ENCODE assay signal across 24 cellular contexts in genomic region chr12:132451836-132452195, GRCh38. TPM values are rescaled to one million over a fixed set of nuclear protein-coding genes. Genes with fewer than 3 reads are reported as not detected.
A peak's percentile ranks its signal among the peaks of the same experiment; 100 is the strongest.
DNase-seq lines count a peak whose midpoint lies in the region; ATAC-seq and TF ChIP-seq lines count a peak whose summit lies in the region.
"Had no signal": no experiment of that assay in that cellular context is flagged by ENCODE, and none has a peak within 500 bp of the region (broad histone marks: within the 10 kb centered on the region; RNA-seq: fewer than 3 reads in every experiment).

No MANE protein-coding gene starts in this region.

- peak overlapping the region; percentile 60 for H3K27ac Mint-ChIP-seq in activated naive CD4-positive, alpha-beta T cell treated with anti-CD3 and anti-CD28 coated beads, Interleukin-2, amount 50 U/mL, for 24 hours
- H3K27ac Mint-ChIP-seq in chondrocyte (ENCODE audit: unreplicated experiment) = no peak overlapping the region

- no peak for ATAC-seq in IMR-90 (ENCODE audit: low read depth)
- no peak for ATAC-seq in GM21447 (IDR thresholded peaks at IDR 0.05; ENCODE audit: unreplicated experiment)
- ATAC-seq: Panc1 had no signal

- no peaks in the 10 kb centered on the region for H4K20me1 ChIP-seq in IMR-90 (ENCODE audit: insufficient read depth, low read length)

- WGBS in IMR-90 (ENCODE audit: extremely low coverage in 2 of 2, insufficient read length in 1 of 2), 2 experiments = 78% methylated on average over 6 of the region's 10 CpGs; no CpG with 5 or more reads in 1 of the 2 experiments

- POLR2A ChIA-PET in IMR-90 (lab: Charles Lee; ENCODE audit: unreplicated experiment) = no interaction called here

- H3K9me3 ChIP-seq in IMR-90 (ENCODE audit: control insufficient read depth, insufficient read depth, low read length) = no peaks in the 10 kb centered on the region; the same call in 1 of the 2 replicates
- H3K9me3 ChIP-seq: SJCRH30 had no signal

- no peak overlapping the region for H2BK5ac ChIP-seq in IMR-90 (ENCODE audit: low read depth, low read length, poor library complexity, severe bottlenecking)

- no peak overlapping the region for H3K4me3 ChIP-seq in IMR-90 (ENCODE audit: insufficient read depth, low read depth, low read length)
- H3K4me3 ChIP-seq: SJCRH30 had no signal

- H3K36me3 ChIP-seq in IMR-90 (ENCODE audit: control insufficient read depth, insufficient read depth, low read length) = no peaks in the 10 kb centered on the region
- H3K36me3 ChIP-seq: SJCRH30 had no signal

- H3K4me1 Mint-ChIP-seq in activated naive CD4-positive, alpha-beta T cell treated with anti-CD3 and anti-CD28 coated beads, Interleukin-2, amount 50 U/mL, for 24 hours = peaks cover 22% of the 10 kb centered on the region
- peaks cover 13% of the 10 kb centered on the region for H3K4me1 Mint-ChIP-seq in chondrocyte (ENCODE audit: low read depth)

- no peak overlapping the region for H4K91ac ChIP-seq in IMR-90 (ENCODE audit: insufficient read depth, low read depth, low read length)

- H3K9ac ChIP-seq in IMR-90 (ENCODE audit: low read depth, low read length) = no peak overlapping the region

- no peak for TF ChIP-seq POLR2A in IMR-90 (IDR thresholded peaks at IDR 0.05; ENCODE audit: low read depth, low read length)

- intact Hi-C loops in IMR-90 (cut with micrococcal nuclease) = no loop called here
- intact Hi-C loops in posterior vena cava (cut with DNase I) = no loop called here

- no peaks in the 10 kb centered on the region for H3K4me1 ChIP-seq in IMR-90 (ENCODE audit: control insufficient read depth, insufficient read depth, low read length)

- H3K79me1 ChIP-seq in IMR-90 (ENCODE audit: low read depth in 1 of 2, low read length in 2 of 2) = no peaks in the 10 kb centered on the region

- TF ChIP-seq RAD21 in IMR-90 (IDR thresholded peaks at IDR 0.05; ENCODE audit: low read length) = no peak

- H4K8ac ChIP-seq in IMR-90 (ENCODE audit: low read depth in 2 of 2, low read length in 2 of 2) = no peak overlapping the region

- H2BK15ac ChIP-seq in IMR-90 (ENCODE audit: low read depth, low read length) = no peak overlapping the region

- no peaks in the 10 kb centered on the region for H3K9me3 Mint-ChIP-seq in activated naive CD4-positive, alpha-beta T cell treated with anti-CD3 and anti-CD28 coated beads, Interleukin-2, amount 50 U/mL, for 24 hours
- H3K9me3 Mint-ChIP-seq in chondrocyte (ENCODE audit: low read depth) = no peaks in the 10 kb centered on the region

- H4K5ac ChIP-seq in IMR-90 (ENCODE audit: low read depth, low read length) = no peak overlapping the region

- dilution Hi-C loops in IMR-90 (cut with HindIII; ENCODE audit: low sequenced_read_pairs, unreplicated experiment) = no loop called here

- H3K27ac ChIP-seq in IMR-90 (ENCODE audit: insufficient read depth, low read length) = no peak overlapping the region
- H3K27ac ChIP-seq: 22Rv1, C4-2B, SJCRH30 had no signal

- peaks cover 4% of the 10 kb centered on the region; the same call in 1 of the 2 replicates for H3K9me1 ChIP-seq in IMR-90 (ENCODE audit: insufficient read depth, low read length)

- H3K4me3 Mint-ChIP-seq in activated naive CD4-positive, alpha-beta T cell treated with anti-CD3 and anti-CD28 coated beads, Interleukin-2, amount 50 U/mL, for 24 hours = no peak overlapping the region
- no peak overlapping the region for H3K4me3 Mint-ChIP-seq in chondrocyte (ENCODE audit: unreplicated experiment)

- no peaks in the 10 kb centered on the region for H3K36me3 Mint-ChIP-seq in activated naive CD4-positive, alpha-beta T cell treated with anti-CD3 and anti-CD28 coated beads, Interleukin-2, amount 50 U/mL, for 24 hours
- H3K36me3 Mint-ChIP-seq in chondrocyte (ENCODE audit: low read depth) = peaks cover 1% of the 10 kb centered on the region

- H3K23ac ChIP-seq in IMR-90 (ENCODE audit: low read depth, low read length) = no peak overlapping the region

- peaks cover 31% of the 10 kb centered on the region for H3K27me3 ChIP-seq in IMR-90 (ENCODE audit: control insufficient read depth, insufficient read depth, low read length)

- H3K4ac ChIP-seq in IMR-90 (ENCODE audit: low read depth, low read length) = no peak overlapping the region

- H3K18ac ChIP-seq in IMR-90 (ENCODE audit: low read depth, low read length) = no peak overlapping the region

- peak overlapping the region; percentile 32 for H2AFZ ChIP-seq in IMR-90 (replicated peaks; ENCODE audit: low read length, poor library complexity)

- no peak overlapping the region for H3K56ac ChIP-seq in IMR-90 (ENCODE audit: extremely low read depth, insufficient read depth, low read length)

- no peak for DNase-seq in activated naive CD4-positive, alpha-beta T cell treated with anti-CD3 and anti-CD28 coated beads, Interleukin-2, amount 50 U/mL, for 16 hours
- no peak for DNase-seq in IMR-90
- DNase-seq in chondrocyte (ENCODE audit: low spot score) = peak; percentile 62
- DNase-seq in posterior vena cava (ENCODE audit: low spot score) = peak; percentile 64
- DNase-seq in iPS-NIHi7 (ENCODE audit: extremely low spot score) = no peak
- no peak for DNase-seq in NCI-H748 treated with DMSO at 0.1 percent for 48 hours (lab: John Stamatoyannopoulos, UW)
- DNase-seq: ACHN; GDM1; KBM-7; MM.1S; NCI-H1048; NCI-H1417 treated with DMSO at 0.1 percent for 48 hours; NCI-H187 treated with DMSO at 0.1 percent for 48 hours; NCI-H2107; NCI-H2227 treated with DMSO at 0.1 percent for 48 hours; NCI-H510A treated with DMSO at 0.1 percent for 48 hours; NCI-H774; NK-92 treated with Interleukin-12 subunit alpha and Interleukin-12 subunit beta, amount 100 ng/mL, for 24 hours; SJCRH30 had no signal

- no peak for TF ChIP-seq CTCF in IMR-90 (conservative IDR thresholded peaks at IDR 0.05; ENCODE audit: low read depth, low read length)
- TF ChIP-seq CTCF in chondrocyte (IDR thresholded peaks at IDR 0.05) = no peak

- H2BK120ac ChIP-seq in IMR-90 (ENCODE audit: low read depth, low read length) = no peak overlapping the region

- CTCF ChIA-PET in IMR-90 (lab: Yijun Ruan, JAX) = no interaction called here

- no peak overlapping the region for H2AK9ac ChIP-seq in IMR-90 (replicated peaks; ENCODE audit: low read depth, low read length, poor library complexity)

- BruUV-seq in IMR-90 (replicated peaks; lab: Mats Ljungman, UMichigan) = no TSS peak

- no peak overlapping the region for H3K14ac ChIP-seq in IMR-90 (replicated peaks; ENCODE audit: low read depth, low read length)

- H3K27me3 Mint-ChIP-seq in activated naive CD4-positive, alpha-beta T cell treated with anti-CD3 and anti-CD28 coated beads, Interleukin-2, amount 50 U/mL, for 24 hours = no peaks in the 10 kb centered on the region
- H3K27me3 Mint-ChIP-seq in chondrocyte (ENCODE audit: low read depth) = peaks cover 12% of the 10 kb centered on the region

- no peak overlapping the region for H2AK5ac ChIP-seq in IMR-90 (ENCODE audit: low read depth, low read length)

- no peak overlapping the region for H2BK20ac ChIP-seq in IMR-90 (ENCODE audit: low read depth, low read length)

- in situ Hi-C loops in IMR-90 (cut with MboI; ENCODE audit: low sequenced_read_pairs) = no loop called here

- no peak overlapping the region for H3K4me2 ChIP-seq in IMR-90 (ENCODE audit: low read depth, low read length)

TF ChIP-seq in IMR-90, 13 proteins besides CTCF, POLR2A, EP300 and RAD21:
- no peak for TF ChIP-seq RFX5 (IDR thresholded peaks at IDR 0.05; ENCODE audit: low read depth, low read length)
- no peak for TF ChIP-seq RCOR1 (IDR thresholded peaks at IDR 0.05; ENCODE audit: insufficient replicate concordance, low read length)
- no peak for TF ChIP-seq CHD1 (IDR thresholded peaks at IDR 0.05; ENCODE audit: low read depth, low read length)
- no peak for TF ChIP-seq BHLHE40 (IDR thresholded peaks at IDR 0.05; ENCODE audit: low read depth, low read length)
- no peak for TF ChIP-seq CEBPB (IDR thresholded peaks at IDR 0.05; ENCODE audit: low read depth, low read length)
- TF ChIP-seq SMC3 (IDR thresholded peaks at IDR 0.05; ENCODE audit: low read depth, low read length) = no peak
- TF ChIP-seq ELK1 (IDR thresholded peaks at IDR 0.05; ENCODE audit: borderline replicate concordance, low read depth, low read length) = no peak
- no peak for TF ChIP-seq MXI1 (IDR thresholded peaks at IDR 0.05; ENCODE audit: borderline replicate concordance, low read depth, low read length)
- TF ChIP-seq MAZ (IDR thresholded peaks at IDR 0.05; ENCODE audit: borderline replicate concordance, low read depth, low read length) = no peak
- no peak for TF ChIP-seq USF2 (IDR thresholded peaks at IDR 0.05; ENCODE audit: low read depth, low read length)
- TF ChIP-seq NFE2L2 (IDR thresholded peaks at IDR 0.05; ENCODE audit: low read depth, low read length) = no peak
- no peak for TF ChIP-seq FOS (IDR thresholded peaks at IDR 0.05; ENCODE audit: low read depth, low read length)
- no peak for TF ChIP-seq MAFK (IDR thresholded peaks at IDR 0.05; ENCODE audit: low read depth, low read length)

RNA-seq across cellular contexts. Expression of gene FBRSL1, which starts 38.1 kb away (rescaled TPM):
- total RNA-seq in IMR-90 (2012; rRNA removed) = 0.36 and 0.83 TPM in 2 replicates
- 10.8 and 12.9 TPM in 2 replicates for polyA plus RNA-seq in IMR-90 (2012; rRNA removed)
- polyA plus RNA-seq in IMR-90 (2012; cell fraction: cytosol; rRNA removed) = 9.9 and 14.5 TPM in 2 replicates
- 30.2 and 71.7 TPM in 2 replicates for polyA plus RNA-seq in IMR-90 (2012; cell fraction: nucleus; rRNA removed; ENCODE audit: low replicate concordance)
- 35.3 to 41.6 TPM (median 41.1 TPM) in 3 replicates for total RNA-seq in chondrocyte
- 10 to 100 TPM; 34.0 to 35.8 TPM for total RNA-seq in posterior vena cava

Comparison
In these comparisons a context has a peak if more than half of its experiments do, and no peak if none do; other contexts are left out.
1. DNase-seq: peak in chondrocyte (single experiment) and posterior vena cava (single experiment); none in activated naive CD4-positive, alpha-beta T cell treated with anti-CD3 and anti-CD28 coated beads, Interleukin-2, amount 50 U/mL, for 16 hours (single experiment), IMR-90 (single experiment), iPS-NIHi7 (single experiment) and NCI-H748 treated with DMSO at 0.1 percent for 48 hours (single experiment).
2. RNA of gene FBRSL1, which starts 38.1 kb away (total RNA-seq): 35.3 to 41.6 TPM in chondrocyte and 34.0 to 35.8 TPM in posterior vena cava; 0.36 to 0.83 TPM in IMR-90; every median in the first group is over 10 times any median in the second.